ENCODE assay signal across 1 cellular context in the genomic region with DNA sequence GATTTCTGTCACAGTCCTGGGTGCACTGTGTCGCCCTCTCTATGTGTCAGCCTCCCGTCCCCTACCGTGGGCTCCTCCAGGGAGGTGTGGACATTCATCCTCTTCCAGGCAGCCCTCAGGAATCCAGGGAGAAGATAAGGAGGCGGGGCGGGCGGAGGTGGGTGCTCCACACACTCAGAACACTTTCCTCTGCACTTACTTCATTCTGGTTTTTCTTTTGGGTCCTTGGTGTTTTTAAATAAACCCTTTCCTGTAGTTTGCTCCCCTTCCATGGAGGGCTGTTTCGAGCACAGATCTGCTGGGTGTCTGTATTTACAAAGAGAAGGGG.
A peak's percentile ranks its signal among the peaks of the same experiment; 100 is the strongest.
TF ChIP-seq lines count a peak whose summit lies in the region.

No MANE protein-coding gene starts in this region.

TF ChIP-seq in liver, 16 proteins besides CTCF, POLR2A, EP300 and RAD21:
- TF ChIP-seq, protein P1, sequence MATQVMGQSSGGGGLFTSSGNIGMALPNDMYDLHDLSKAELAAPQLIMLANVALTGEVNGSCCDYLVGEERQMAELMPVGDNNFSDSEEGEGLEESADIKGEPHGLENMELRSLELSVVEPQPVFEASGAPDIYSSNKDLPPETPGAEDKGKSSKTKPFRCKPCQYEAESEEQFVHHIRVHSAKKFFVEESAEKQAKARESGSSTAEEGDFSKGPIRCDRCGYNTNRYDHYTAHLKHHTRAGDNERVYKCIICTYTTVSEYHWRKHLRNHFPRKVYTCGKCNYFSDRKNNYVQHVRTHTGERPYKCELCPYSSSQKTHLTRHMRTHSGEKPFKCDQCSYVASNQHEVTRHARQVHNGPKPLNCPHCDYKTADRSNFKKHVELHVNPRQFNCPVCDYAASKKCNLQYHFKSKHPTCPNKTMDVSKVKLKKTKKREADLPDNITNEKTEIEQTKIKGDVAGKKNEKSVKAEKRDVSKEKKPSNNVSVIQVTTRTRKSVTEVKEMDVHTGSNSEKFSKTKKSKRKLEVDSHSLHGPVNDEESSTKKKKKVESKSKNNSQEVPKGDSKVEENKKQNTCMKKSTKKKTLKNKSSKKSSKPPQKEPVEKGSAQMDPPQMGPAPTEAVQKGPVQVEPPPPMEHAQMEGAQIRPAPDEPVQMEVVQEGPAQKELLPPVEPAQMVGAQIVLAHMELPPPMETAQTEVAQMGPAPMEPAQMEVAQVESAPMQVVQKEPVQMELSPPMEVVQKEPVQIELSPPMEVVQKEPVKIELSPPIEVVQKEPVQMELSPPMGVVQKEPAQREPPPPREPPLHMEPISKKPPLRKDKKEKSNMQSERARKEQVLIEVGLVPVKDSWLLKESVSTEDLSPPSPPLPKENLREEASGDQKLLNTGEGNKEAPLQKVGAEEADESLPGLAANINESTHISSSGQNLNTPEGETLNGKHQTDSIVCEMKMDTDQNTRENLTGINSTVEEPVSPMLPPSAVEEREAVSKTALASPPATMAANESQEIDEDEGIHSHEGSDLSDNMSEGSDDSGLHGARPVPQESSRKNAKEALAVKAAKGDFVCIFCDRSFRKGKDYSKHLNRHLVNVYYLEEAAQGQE (IDR thresholded peaks at IDR 0.05), result peak; percentile 0
- TF ChIP-seq SP1 (IDR thresholded peaks at IDR 0.05), result no peak
